Comparison of ENCODE assay signal across 21 cellular contexts in the genomic region with DNA sequence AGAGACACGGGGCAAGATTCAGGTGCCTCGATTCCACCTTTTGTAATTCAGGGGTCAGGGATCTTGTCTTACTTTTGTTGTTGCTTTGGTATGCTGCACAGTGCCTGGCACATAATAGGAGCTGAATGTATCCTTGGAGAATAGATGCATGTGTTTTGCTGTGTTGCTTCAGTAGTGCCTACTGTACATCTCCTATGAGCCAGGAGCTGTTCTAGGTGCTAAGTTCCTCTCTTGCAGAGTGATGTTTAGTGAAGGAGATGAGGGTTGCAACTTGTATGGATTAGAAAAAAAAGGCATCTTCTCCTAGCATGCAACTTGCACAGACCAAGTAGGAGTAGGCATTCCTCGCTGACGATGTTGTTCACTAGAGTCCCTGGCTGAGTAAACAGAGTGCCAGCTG.
"Had no signal": no experiment of that assay in that cellular context is flagged by ENCODE, and none has a peak within 500 bp of the region (broad histone marks: within the 10 kb centered on the region; RNA-seq: fewer than 3 reads in every experiment).

No MANE protein-coding gene starts in this region.

- H3K27me3 Mint-ChIP-seq: effector memory CD8-positive, alpha-beta T cell; memory B cell had no signal

- H3K4me1 ChIP-seq: lower lobe of right lung, parathyroid adenoma, psoas muscle had no signal

- H3K36me3 Mint-ChIP-seq: memory B cell; natural killer cell treated with Interleukin-12 subunit alpha and Interleukin-12 subunit beta and Interleukin-15 and Interleukin-18, amount 100 ng/mL, for 72 hours had no signal

- H3K9me3 ChIP-seq: esophagus muscularis mucosa, gastroesophageal sphincter, left ventricle myocardium inferior, lower lobe of right lung, psoas muscle had no signal

- ATAC-seq: effector memory CD8-positive, alpha-beta T cell; gastroesophageal sphincter; left cardiac atrium; lower lobe of right lung; natural killer cell treated with Interleukin-12 subunit alpha and Interleukin-12 subunit beta and Interleukin-15 and Interleukin-18, amount 100 ng/mL, for 72 hours; psoas muscle; sciatic nerve had no signal

- H3K4me3 ChIP-seq: esophagus muscularis mucosa, gastroesophageal sphincter, left ventricle myocardium inferior, lower lobe of right lung, neural progenitor cell, psoas muscle, skin epidermis had no signal

- H3K4me1 Mint-ChIP-seq: memory B cell had no signal

- DNase-seq: effector memory CD8-positive, alpha-beta T cell; glutamatergic neuron; kidney; left cardiac atrium; left ventricle myocardium inferior; lower lobe of right lung; midbrain; occipital lobe; psoas muscle; stimulated activated naive CD4-positive, alpha-beta T cell treated with Interleukin-2 at 50 U/mL for 16 hours; trophoblast cell had no signal

- H3K4me3 Mint-ChIP-seq: dendritic cell treated with granulocyte-macrophage colony-stimulating factor and Interleukin-4, amounts not matched to agents 40 ng/mL and 50 ng/mL, for 4 days; effector memory CD8-positive, alpha-beta T cell; memory B cell; natural killer cell treated with Interleukin-12 subunit alpha and Interleukin-12 subunit beta and Interleukin-15 and Interleukin-18, amount 100 ng/mL, for 72 hours; neural progenitor cell had no signal

- H3K4me2 ChIP-seq: neural progenitor cell had no signal

- H3K9me3 Mint-ChIP-seq: dendritic cell treated with granulocyte-macrophage colony-stimulating factor and Interleukin-4, amounts not matched to agents 40 ng/mL and 50 ng/mL, for 4 days; neural progenitor cell had no signal

- H3K27ac Mint-ChIP-seq: dendritic cell treated with granulocyte-macrophage colony-stimulating factor and Interleukin-4, amounts not matched to agents 40 ng/mL and 50 ng/mL, for 4 days; effector memory CD8-positive, alpha-beta T cell; memory B cell; natural killer cell treated with Interleukin-12 subunit alpha and Interleukin-12 subunit beta and Interleukin-15 and Interleukin-18, amount 100 ng/mL, for 72 hours; neural progenitor cell had no signal

- H3K36me3 ChIP-seq: esophagus muscularis mucosa, gastroesophageal sphincter, left ventricle myocardium inferior, lower lobe of right lung, neural progenitor cell had no signal

- H3K27me3 ChIP-seq: esophagus muscularis mucosa, gastroesophageal sphincter, neural progenitor cell had no signal

- H2AFZ ChIP-seq: neural progenitor cell, parathyroid adenoma had no signal

- H3K27ac ChIP-seq: epithelial cell of prostate, esophagus muscularis mucosa, gastroesophageal sphincter, left ventricle myocardium inferior, lower lobe of right lung, neural progenitor cell, parathyroid adenoma, psoas muscle, skin epidermis had no signal

- H3K9ac ChIP-seq: neural progenitor cell, parathyroid adenoma had no signal
